ENCODE assay signal across 8 cellular contexts in the genomic region with DNA sequence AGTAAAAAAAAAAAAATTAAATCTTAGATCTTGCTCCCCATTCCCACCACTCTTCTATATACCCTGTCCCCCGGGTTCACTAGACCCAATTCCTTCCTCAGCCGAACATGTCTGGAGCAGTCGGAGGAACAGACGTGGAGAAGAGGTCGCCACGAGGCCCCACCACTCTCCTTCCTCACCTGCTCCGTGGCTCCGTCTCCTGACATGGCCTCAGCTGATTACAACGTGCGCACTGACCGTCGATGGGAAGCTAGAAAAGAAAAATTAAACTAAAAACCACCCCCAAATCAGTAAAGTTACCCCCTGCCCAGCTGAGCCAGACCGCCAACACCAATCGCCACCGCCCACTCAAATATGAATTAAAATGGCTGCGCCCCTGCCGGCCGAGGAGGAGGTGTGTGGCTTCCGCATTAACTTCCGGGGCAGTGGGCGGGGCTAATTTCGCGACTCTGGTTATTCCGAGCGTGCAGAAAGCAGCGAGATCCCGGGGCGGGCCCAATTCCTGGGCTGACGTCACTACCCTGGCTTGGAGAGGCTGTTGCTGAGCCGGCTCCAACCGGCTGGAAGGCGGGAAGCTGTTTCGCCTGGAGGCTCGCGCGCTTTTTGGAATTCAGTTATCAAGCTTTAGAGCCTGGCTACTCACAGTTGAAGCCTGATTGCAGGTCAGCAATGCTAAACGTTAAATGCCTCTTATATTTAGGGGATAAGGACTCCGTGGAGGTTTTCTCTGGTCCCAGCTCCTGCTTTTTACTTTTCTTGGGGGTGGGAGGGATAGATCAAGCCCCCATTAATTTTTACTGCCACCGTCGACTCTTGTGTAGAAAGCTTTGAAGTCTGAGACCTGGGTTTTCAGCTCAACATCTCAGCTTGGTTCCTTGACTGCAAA. TPM values are rescaled to one million over a fixed set of nuclear protein-coding genes. Genes with fewer than 3 reads are reported as not detected.
DNase-seq lines count a peak whose midpoint lies in the region; ATAC-seq and TF ChIP-seq lines count a peak whose summit lies in the region.

TSS of gene CSTF3 (minus strand) at position 361 of the 886 bp plus-strand sequence. CDS start at position 206, 155 bp downstream.

- no peaks in the 10 kb centered on the region for H3K9me3 ChIP-seq in heart right ventricle
- H3K9me3 ChIP-seq in upper lobe of left lung: no peaks in the 10 kb centered on the region

- TF ChIP-seq CTCF in GM13977 (IDR thresholded peaks at IDR 0.05; ENCODE audit: extremely low read depth, insufficient read depth, missing control alignments): no peak
- TF ChIP-seq CTCF in heart right ventricle (IDR thresholded peaks at IDR 0.05): peak; percentile 48 to 71 (median 62)
- peak in 5 of 6 experiments; percentile 35 to 89 (median 78) for TF ChIP-seq CTCF in upper lobe of left lung (IDR thresholded peaks at IDR 0.05)

- ATAC-seq in HG02884 (IDR thresholded peaks at IDR 0.05; ENCODE audit: unreplicated experiment): peak; percentile 81
- peak; percentile 98 to 100 (median 100) for ATAC-seq in heart right ventricle
- peak; percentile 98 to 99 for ATAC-seq in upper lobe of left lung (ENCODE audit: low FRiP score in 2 of 2)

- in situ Hi-C loops in GM13977 (cut with MboI; ENCODE audit: low pct_unique_long_range_greater_than_20kb, low sequenced_read_pairs, unreplicated experiment): loop anchor here (10.0 to 25.0 kb wide), 2 partner anchors 163 to 551 kb away; partner anchors contain the start of gene C11orf91

- H3K27me3 Mint-ChIP-seq in T-helper 1 cell treated with Interleukin-12 subunit alpha and Interleukin-12 subunit beta and Interleukin-4 antibody, amounts not matched to agents 30 μg/mL and 1 μg/mL, for 36 hours (ENCODE audit: low read depth): no peaks in the 10 kb centered on the region

- peaks cover 29% of the 10 kb centered on the region for H3K4me1 Mint-ChIP-seq in T-helper 1 cell treated with Interleukin-12 subunit alpha and Interleukin-12 subunit beta and Interleukin-4 antibody, amounts not matched to agents 30 μg/mL and 1 μg/mL, for 36 hours (ENCODE audit: low read depth)

- DNase-seq in GM13977 (ENCODE audit: low spot score): peak; percentile 87
- DNase-seq in NCI-H1694 (lab: John Stamatoyannopoulos, UW): peak; percentile 99
- peak; percentile 99 for DNase-seq in amniotic stem cell (lab: John Stamatoyannopoulos, UW)
- peak; percentile 100 for DNase-seq in heart right ventricle
- DNase-seq in posterior cingulate gyrus: peak; percentile 100
- DNase-seq in upper lobe of left lung: peak; percentile 94 to 100

- intact Hi-C loops in heart right ventricle (cut with DNase I) (loop anchor here in 7 of 10 donors (2.0 to 10.0 kb wide), 7 partner anchors 93 to 533 kb away; partner anchors contain the start of gene HIPK3 (in 5 of the 7)), posterior cingulate gyrus (cut with DNase I) (loop anchor here (2.0 to 5.0 kb wide), 3 partner anchors 95 to 531 kb away; partner anchors contain the start of genes HIPK3 and TCP11L1)

- no peaks in the 10 kb centered on the region for H3K27me3 ChIP-seq in heart right ventricle
- H3K27me3 ChIP-seq in upper lobe of left lung: no peaks in the 10 kb centered on the region

- H3K36me3 ChIP-seq in heart right ventricle: no peaks in the 10 kb centered on the region
- no peaks in the 10 kb centered on the region for H3K36me3 ChIP-seq in upper lobe of left lung

- TF ChIP-seq POLR2A in upper lobe of left lung (IDR thresholded peaks at IDR 0.05): peak in 3 of 4 donors; percentile 33 to 74 (median 64)

- peak within 1 kb of the TSS; percentile 98 for H3K27ac Mint-ChIP-seq in T-helper 1 cell treated with Interleukin-12 subunit alpha and Interleukin-12 subunit beta and Interleukin-4 antibody, amounts not matched to agents 30 μg/mL and 1 μg/mL, for 36 hours

- H3K9me3 Mint-ChIP-seq in T-helper 1 cell treated with Interleukin-12 subunit alpha and Interleukin-12 subunit beta and Interleukin-4 antibody, amounts not matched to agents 30 μg/mL and 1 μg/mL, for 36 hours: no peaks in the 10 kb centered on the region

- H3K4me1 ChIP-seq in heart right ventricle (peaks cover 0 to 48% (median 36%) of the 10 kb centered on the region in 9 donors), upper lobe of left lung (peaks cover 13 to 28% (median 23%) of the 10 kb centered on the region in 4 donors)

- H3K36me3 Mint-ChIP-seq in T-helper 1 cell treated with Interleukin-12 subunit alpha and Interleukin-12 subunit beta and Interleukin-4 antibody, amounts not matched to agents 30 μg/mL and 1 μg/mL, for 36 hours (ENCODE audit: low read depth): peaks cover 16% of the 10 kb centered on the region

- WGBS in heart right ventricle, 2 donors: 2 to 3% methylated on average over 40 of the region's 40 CpGs
- 2 to 3% methylated on average over 31 to 40 of the region's 40 CpGs for WGBS in upper lobe of left lung, 2 donors

- H3K4me3 ChIP-seq in heart right ventricle: peak within 1 kb of the TSS; percentile 42 to 83 (median 74)
- peak within 1 kb of the TSS; percentile 67 to 89 (median 79) for H3K4me3 ChIP-seq in upper lobe of left lung

- H3K27ac ChIP-seq in heart right ventricle (peak within 1 kb of the TSS in 9 of 10 donors; percentile 34 to 89 (median 78)), upper lobe of left lung (peak within 1 kb of the TSS; percentile 82 to 88 (median 85))

- peak within 1 kb of the TSS; percentile 100 for H3K4me3 Mint-ChIP-seq in T-helper 1 cell treated with Interleukin-12 subunit alpha and Interleukin-12 subunit beta and Interleukin-4 antibody, amounts not matched to agents 30 μg/mL and 1 μg/mL, for 36 hours

- TF ChIP-seq EP300 in upper lobe of left lung (IDR thresholded peaks at IDR 0.05): no peak

RNA-seq across cellular contexts. Expression of gene CSTF3, which starts in this region (rescaled TPM):
- total RNA-seq in heart right ventricle (10 to 100 TPM in 9 of 10 donors, 1 to 10 TPM in 1; 8.6 to 16.0 (median 12.7) TPM), upper lobe of left lung (10 to 100 TPM in 5 of 6 donors, 1 to 10 TPM in 1; 7.3 to 19.4 (median 16.4) TPM)
- 10 to 100 TPM; 10.6 to 46.1 TPM for polyA plus RNA-seq in heart right ventricle

Comparison
In these comparisons a context has a peak if more than half of its experiments do, and no peak if none do; other contexts are left out.
1. Peak in every context shown above with its lines: DNase-seq, ATAC-seq, H3K4me3 ChIP-seq and H3K27ac ChIP-seq.